In the genomic region with DNA sequence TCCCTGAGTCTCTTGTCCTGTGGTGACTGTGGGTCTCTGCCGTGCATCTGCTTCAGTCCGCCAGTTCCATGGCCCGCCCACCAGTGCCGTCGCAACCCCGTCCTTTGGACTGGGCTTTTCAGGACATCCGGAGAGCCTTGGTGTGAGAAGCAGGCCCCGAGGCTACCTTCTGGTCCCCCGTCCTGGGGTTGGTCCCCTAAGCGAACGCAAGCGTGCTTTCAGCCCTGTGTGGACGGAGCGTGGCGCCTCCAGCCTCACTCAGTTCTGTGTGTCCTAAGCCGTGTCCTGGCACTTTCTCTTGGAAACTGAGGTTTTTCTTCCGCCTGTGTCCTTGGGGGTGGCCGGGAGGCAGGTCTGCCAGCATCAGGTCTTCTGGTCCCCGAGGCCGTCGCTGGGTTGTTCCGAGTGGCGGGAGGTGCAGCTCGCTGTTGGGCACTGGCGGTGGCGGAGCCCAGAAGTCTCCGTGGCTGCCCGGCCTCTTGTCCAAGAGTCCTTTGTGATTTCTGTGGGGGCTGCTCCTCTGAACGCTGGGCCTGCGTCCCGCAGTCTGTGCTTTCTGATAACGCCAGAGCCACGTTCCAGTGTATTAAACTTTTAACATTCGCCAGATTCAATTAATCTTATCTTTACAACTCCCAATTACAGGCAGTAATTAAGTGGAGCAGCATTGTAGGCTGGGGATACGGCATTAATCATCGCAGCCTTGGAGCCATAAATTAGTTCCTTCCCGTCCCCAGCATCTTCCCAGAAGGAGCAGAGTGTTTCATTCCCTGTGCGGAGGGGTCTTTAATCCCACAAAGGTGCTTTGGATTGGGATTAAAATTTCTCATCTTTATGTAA, we compare ENCODE assay signal across 16 cellular contexts.
"Had no signal": no experiment of that assay in that cellular context is flagged by ENCODE, and none has a peak within 500 bp of the region (broad histone marks: within the 10 kb centered on the region; RNA-seq: fewer than 3 reads in every experiment).

No MANE protein-coding gene starts in this region.

- H3K27ac Mint-ChIP-seq: activated CD8-positive, alpha-beta T cell treated with anti-CD3 and anti-CD28 coated beads, Interleukin-2, amount 10 ng/mL, durations not matched to agents 7 days and 5 days; activated T-helper 1 cell treated with anti-CD3 and anti-CD28 coated beads, Interleukin-12 subunit alpha, Interleukin-12 subunit beta, Interleukin-2, Interleukin-4 antibody, amounts not matched to agents 30 ng/mL and 10 ng/mL and 1 ng/mL, durations not matched to agents 14 hours and 24 hours and 36 hours; effector memory CD8-positive, alpha-beta T cell; naive thymus-derived CD4-positive, alpha-beta T cell; stimulated activated naive CD8-positive, alpha-beta T cell treated with anti-CD3 and anti-CD28 coated beads, Interleukin-15, Interleukin-2, amounts not matched to agents 100 ng/mL and 50 ng/mL, for 24 hours; T-cell had no signal

- H3K9me3 ChIP-seq: psoas muscle had no signal

- H3K4me1 ChIP-seq: psoas muscle had no signal

- DNase-seq: activated CD4-positive, alpha-beta T cell treated with anti-CD3 and anti-CD28 coated beads for 4 hours; activated CD8-positive, alpha-beta T cell treated with anti-CD3 and anti-CD28 coated beads, Interleukin-2, amount 10 ng/mL, durations not matched to agents 7 days and 5 days; activated naive CD4-positive, alpha-beta T cell; effector memory CD8-positive, alpha-beta T cell; erythroblast; naive thymus-derived CD4-positive, alpha-beta T cell; occipital lobe; psoas muscle; stimulated activated CD4-positive, alpha-beta T cell treated with anti-CD3 and anti-CD28 coated beads, Interleukin-15, amount 100 ng/mL, for 24 hours; stimulated activated CD4-positive, alpha-beta T cell treated with anti-CD3 and anti-CD28 coated beads, Interleukin-4, amount 100 ng/mL, for 24 hours; T-cell; T1000; WERI-Rb-1 had no signal

- H3K4me3 Mint-ChIP-seq: activated CD8-positive, alpha-beta T cell treated with anti-CD3 and anti-CD28 coated beads, Interleukin-2, amount 10 ng/mL, durations not matched to agents 7 days and 5 days; activated T-helper 1 cell treated with anti-CD3 and anti-CD28 coated beads, Interleukin-12 subunit alpha, Interleukin-12 subunit beta, Interleukin-2, Interleukin-4 antibody, amounts not matched to agents 30 ng/mL and 10 ng/mL and 1 ng/mL, durations not matched to agents 14 hours and 24 hours and 36 hours; central memory CD8-positive, alpha-beta T cell; effector memory CD8-positive, alpha-beta T cell; naive thymus-derived CD4-positive, alpha-beta T cell; stimulated activated naive CD8-positive, alpha-beta T cell treated with anti-CD3 and anti-CD28 coated beads, Interleukin-15, Interleukin-2, amounts not matched to agents 100 ng/mL and 50 ng/mL, for 24 hours; T-cell had no signal

- ATAC-seq: activated CD8-positive, alpha-beta T cell treated with anti-CD3 and anti-CD28 coated beads, Interleukin-2, amount 10 ng/mL, durations not matched to agents 7 days and 5 days; effector memory CD8-positive, alpha-beta T cell; naive thymus-derived CD4-positive, alpha-beta T cell; T-cell had no signal

- H3K9me3 Mint-ChIP-seq: activated T-helper 1 cell treated with anti-CD3 and anti-CD28 coated beads, Interleukin-12 subunit alpha, Interleukin-12 subunit beta, Interleukin-2, Interleukin-4 antibody, amounts not matched to agents 30 ng/mL and 10 ng/mL and 1 ng/mL, durations not matched to agents 14 hours and 24 hours and 36 hours; central memory CD8-positive, alpha-beta T cell; effector memory CD8-positive, alpha-beta T cell; stimulated activated naive CD8-positive, alpha-beta T cell treated with anti-CD3 and anti-CD28 coated beads, Interleukin-15, Interleukin-2, amounts not matched to agents 100 ng/mL and 50 ng/mL, for 24 hours; T-cell had no signal

- H3K27ac ChIP-seq: psoas muscle, WERI-Rb-1 had no signal

- H3K27me3 Mint-ChIP-seq: central memory CD8-positive, alpha-beta T cell; effector memory CD8-positive, alpha-beta T cell; naive thymus-derived CD4-positive, alpha-beta T cell; stimulated activated naive CD8-positive, alpha-beta T cell treated with anti-CD3 and anti-CD28 coated beads, Interleukin-15, Interleukin-2, amounts not matched to agents 100 ng/mL and 50 ng/mL, for 24 hours; T-cell had no signal

- H3K4me3 ChIP-seq: psoas muscle had no signal
